ENCODE assay signal across 1 cellular context in genomic region chr11:58770166-58770565, GRCh38.
A peak's percentile ranks its signal among the peaks of the same experiment; 100 is the strongest.
TF ChIP-seq lines count a peak whose summit lies in the region.

No MANE protein-coding gene starts in this region.

TF ChIP-seq in K562, 482 proteins besides CTCF, POLR2A, EP300 and RAD21 (continued from another document and continues in another):
- TF ChIP-seq BCLAF1 (IDR thresholded peaks at IDR 0.05; ENCODE audit: borderline replicate concordance in 1 of 2, control insufficient read depth in 1 of 2, low read depth in 2 of 2, low read length in 1 of 2) (no peak), TBP (optimal IDR thresholded peaks at IDR 0.05; ENCODE audit: low read depth, low read length) (no peak), ZNF717 (CRISPR knock-in tag; IDR thresholded peaks at IDR 0.05) (no peak), CREB1 (IDR thresholded peaks at IDR 0.05) (0 out of 2 replicates have a peak, but pooled peaks have one; percentile 19), CREB1 (CRISPR knock-in tag; IDR thresholded peaks at IDR 0.05) (no peak), ZNF212 (CRISPR knock-in tag; IDR thresholded peaks at IDR 0.05) (no peak), ZNF143 (CRISPR knock-in tag; IDR thresholded peaks at IDR 0.05) (no peak), TAF9B (IDR thresholded peaks at IDR 0.05; ENCODE audit: partially characterized antibody) (no peak), STAT5A (IDR thresholded peaks at IDR 0.05; ENCODE audit: borderline replicate concordance, low read length) (peak; percentile 53; the same call in 1 of the 2 replicates), IRF1 (CRISPR knock-in tag; IDR thresholded peaks at IDR 0.05; ENCODE audit: borderline replicate concordance) (no peak), ZNF398 (CRISPR knock-in tag; IDR thresholded peaks at IDR 0.05) (no peak), MBD1 (CRISPR knock-in tag; IDR thresholded peaks at IDR 0.05) (no peak), MYNN (IDR thresholded peaks at IDR 0.05) (0 out of 2 replicates have a peak, but pooled peaks have one; percentile 40), MYNN (CRISPR knock-in tag; IDR thresholded peaks at IDR 0.05) (no peak), ZNF639 (CRISPR knock-in tag; conservative IDR thresholded peaks at IDR 0.05 in 1 of 2, IDR thresholded peaks at IDR 0.05 in 1 of 2) (no peak; a peak in 1 of 4 replicates), NR4A1 (CRISPR knock-in tag; IDR thresholded peaks at IDR 0.05) (no peak), NR4A1 (tag; IDR thresholded peaks at IDR 0.05) (no peak), ZNF277 (CRISPR knock-in tag; IDR thresholded peaks at IDR 0.05; ENCODE audit: borderline replicate concordance) (no peak), STAT5B (CRISPR knock-in tag; IDR thresholded peaks at IDR 0.05) (no peak), ZNF384 (IDR thresholded peaks at IDR 0.05; ENCODE audit: low read depth, low read length) (no peak), ZNF449 (CRISPR knock-in tag; IDR thresholded peaks at IDR 0.05) (no peak), ZNF24 (IDR thresholded peaks at IDR 0.05) (no peak), ZSCAN29 (IDR thresholded peaks at IDR 0.05) (no peak), KAT8 (IDR thresholded peaks at IDR 0.05; ENCODE audit: low read depth) (no peak), IRF2 (CRISPR knock-in tag; IDR thresholded peaks at IDR 0.05) (no peak), ZNF511 (CRISPR knock-in tag; IDR thresholded peaks at IDR 0.05) (no peak), ASH1L (IDR thresholded peaks at IDR 0.05; ENCODE audit: borderline replicate concordance, low read depth, partially characterized antibody) (no peak), IRF9 (tag; IDR thresholded peaks at IDR 0.05) (no peak), MYBL2 (IDR thresholded peaks at IDR 0.05; ENCODE audit: low read depth) (no peak), MYBL2 (CRISPR knock-in tag; IDR thresholded peaks at IDR 0.05; ENCODE audit: borderline replicate concordance) (no peak), HDAC3 (IDR thresholded peaks at IDR 0.05; ENCODE audit: borderline replicate concordance, partially characterized antibody) (no peak), TAF15 (IDR thresholded peaks at IDR 0.05; ENCODE audit: low read depth, low read length) (no peak), C11orf30 (IDR thresholded peaks at IDR 0.05; ENCODE audit: low read depth) (peak; percentile 56), SETDB1 (IDR thresholded peaks at IDR 0.05; ENCODE audit: low read length) (no peak), CREB3L1 (IDR thresholded peaks at IDR 0.05; ENCODE audit: borderline replicate concordance, low read depth) (no peak), ADNP (tag; IDR thresholded peaks at IDR 0.05) (no peak; the same call in 1 of the 2 replicates), ZNF253 (CRISPR knock-in tag; conservative IDR thresholded peaks at IDR 0.05) (no peak), ZNF766 (CRISPR knock-in tag; conservative IDR thresholded peaks at IDR 0.05) (no peak), ELK3 (CRISPR knock-in tag; IDR thresholded peaks at IDR 0.05) (no peak), BDP1 (IDR thresholded peaks at IDR 0.05; ENCODE audit: insufficient read depth, insufficient read length) (no peak), CHD2 (IDR thresholded peaks at IDR 0.05; ENCODE audit: low read depth, low read length) (no peak), CBX2 (IDR thresholded peaks at IDR 0.05; ENCODE audit: insufficient read depth, low read length, poor library complexity, severe bottlenecking) (no peak), BCL6 (CRISPR knock-in tag; IDR thresholded peaks at IDR 0.05) (no peak), KDM2B (CRISPR knock-in tag; IDR thresholded peaks at IDR 0.05) (no peak), TCF3 (CRISPR knock-in tag; IDR thresholded peaks at IDR 0.05) (peak; percentile 88), SNRNP70 (optimal IDR thresholded peaks at IDR 0.05; ENCODE audit: low read depth, low read length) (no peak), FOXM1 (IDR thresholded peaks at IDR 0.05; ENCODE audit: low read depth) (peak; percentile 43; the same call in 1 of the 2 replicates), FOXM1 (CRISPR knock-in tag; IDR thresholded peaks at IDR 0.05; ENCODE audit: low read depth) (no peak), ZFP91 (CRISPR knock-in tag; IDR thresholded peaks at IDR 0.05) (no peak), NCOA1 (IDR thresholded peaks at IDR 0.05; ENCODE audit: low read depth) (no peak), TCF7 (IDR thresholded peaks at IDR 0.05; ENCODE audit: borderline replicate concordance) (no peak), KLF13 (tag; IDR thresholded peaks at IDR 0.05; ENCODE audit: borderline replicate concordance, low read depth) (no peak), SLC30A9 (CRISPR knock-in tag; IDR thresholded peaks at IDR 0.05) (no peak), MEIS2 (IDR thresholded peaks at IDR 0.05; ENCODE audit: partially characterized antibody) (peak; percentile 33), ZNF184 (CRISPR knock-in tag; IDR thresholded peaks at IDR 0.05) (no peak)
